1 cellular context compared by ENCODE assay signal in the genomic region with DNA sequence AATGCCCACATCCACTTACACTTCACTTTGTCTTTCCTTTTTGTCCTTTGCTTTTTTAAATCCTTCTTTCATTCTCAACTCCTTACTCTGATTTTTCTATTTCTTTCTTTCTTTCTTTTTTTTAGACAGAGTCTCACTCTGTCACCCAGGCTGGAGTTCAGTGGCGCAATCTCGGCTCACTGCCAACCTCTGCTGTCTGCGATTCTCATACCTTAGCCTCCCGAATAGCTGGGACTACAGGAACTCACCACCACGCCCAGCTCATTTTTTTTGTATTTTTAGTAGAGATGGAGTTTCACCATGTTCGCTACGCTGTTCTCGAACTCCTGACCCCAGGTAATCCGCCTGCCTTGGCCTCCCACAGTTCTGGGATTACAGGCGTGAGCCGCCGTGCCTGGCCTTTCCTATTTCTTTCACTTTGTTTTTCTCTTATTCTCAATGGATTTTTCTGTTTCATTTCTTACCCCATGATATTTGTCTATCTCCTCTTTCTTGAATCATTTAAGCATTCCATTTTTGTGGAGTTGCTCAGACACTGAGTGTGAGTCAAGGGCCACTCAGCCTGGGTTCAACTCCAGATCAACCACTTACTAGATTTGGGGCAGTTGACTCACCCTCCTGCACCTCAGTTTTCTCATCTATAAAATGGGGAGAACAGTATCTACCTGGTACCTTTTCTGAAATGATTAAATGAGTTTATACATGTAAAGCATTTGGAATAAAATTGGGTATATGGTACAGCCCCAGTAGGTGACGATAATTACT.
TF ChIP-seq lines count a peak whose summit lies in the region.

No MANE protein-coding gene starts in this region.

TF ChIP-seq in HepG2, 621 proteins besides CTCF, POLR2A, EP300 and RAD21:
- TF ChIP-seq ZNF672 (CRISPR knock-in tag; IDR thresholded peaks at IDR 0.05) (no peak), ZNF629 (CRISPR knock-in tag; conservative IDR thresholded peaks at IDR 0.05) (0 out of 2 replicates have a peak, but pooled peaks have one; percentile 17), CEBPG (CRISPR knock-in tag; IDR thresholded peaks at IDR 0.05) (0 out of 2 replicates have a peak, but pooled peaks have one; percentile 8)
